ENCODE assay signal across 8 cellular contexts in the genomic region with DNA sequence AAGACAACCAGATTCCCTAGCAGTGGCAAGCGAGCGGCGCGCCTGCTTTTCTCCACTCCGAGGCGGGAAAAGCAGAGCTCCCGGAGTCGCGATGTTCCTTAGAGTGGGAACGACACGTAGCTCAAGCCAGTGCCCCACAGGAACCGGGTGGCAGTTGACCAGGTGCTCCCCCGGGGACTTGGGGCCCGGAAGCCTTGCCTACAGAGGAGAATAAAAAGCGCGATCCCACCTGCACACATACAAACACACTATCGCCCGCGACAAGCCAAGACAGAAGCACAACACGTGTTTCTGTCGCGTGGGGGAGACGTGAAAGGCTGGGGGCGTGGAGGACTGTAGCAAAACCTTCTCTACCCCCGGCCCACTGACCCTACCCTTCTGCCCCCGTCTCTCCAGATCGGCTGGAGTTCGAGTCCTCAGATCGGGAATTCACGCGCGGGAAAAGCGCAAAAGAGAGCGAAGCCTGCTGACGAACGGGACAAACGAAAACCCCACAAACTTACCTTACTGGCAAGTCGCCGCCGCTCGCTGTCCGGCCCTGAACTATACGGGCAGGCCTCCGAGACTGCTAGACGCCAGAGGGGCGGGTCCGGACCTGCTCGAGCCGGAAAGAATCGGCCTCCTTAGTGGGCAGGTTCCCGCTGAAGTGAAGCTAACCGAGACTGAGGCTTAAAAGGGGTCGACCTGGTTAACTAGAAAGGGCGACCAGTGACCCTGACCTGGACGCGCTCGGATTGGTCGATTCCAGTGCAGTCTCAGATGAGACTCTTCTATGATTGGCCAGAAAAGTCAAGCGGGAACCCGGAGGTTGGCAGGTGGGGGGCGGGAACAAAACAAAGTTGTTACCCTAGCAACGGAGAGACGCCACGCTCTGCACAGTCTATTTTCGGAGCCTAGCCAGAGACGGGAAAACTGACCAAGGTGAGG. TPM values are rescaled to one million over a fixed set of nuclear protein-coding genes. Genes with fewer than 3 reads are reported as not detected.
A peak's percentile ranks its signal among the peaks of the same experiment; 100 is the strongest.
DNase-seq lines count a peak whose midpoint lies in the region; ATAC-seq lines count a peak whose summit lies in the region.

A gene (plus strand): TSS at position 842 of the 927 bp plus-strand sequence. CDS start 6,265 bp downstream, outside the sequence.
A gene with protein sequence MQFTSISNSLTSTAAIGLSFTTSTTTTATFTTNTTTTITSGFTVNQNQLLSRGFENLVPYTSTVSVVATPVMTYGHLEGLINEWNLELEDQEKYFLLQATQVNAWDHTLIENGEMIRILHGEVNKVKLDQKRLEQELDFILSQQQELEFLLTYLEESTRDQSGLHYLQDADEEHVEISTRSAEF (minus strand): TSS at position 664 of the 927 bp plus-strand sequence. CDS start 31,287 bp downstream, outside the sequence.

- DNase-seq in NCI-H2171 treated with DMSO at 0.1 percent for 48 hours (lab: John Stamatoyannopoulos, UW) (peak; percentile 50), lung microvascular endothelial cell (ENCODE audit: low read depth in 2 of 2) (peak; percentile 5 to 36), cortex of kidney (lab: John Stamatoyannopoulos, UW) (no peak)
- peak; percentile 55 to 58 for DNase-seq in activated CD4-positive, alpha-beta T cell treated with anti-CD3 and anti-CD28 coated beads, Interleukin-2, amount 50 U/mL, for 4 hours
- DNase-seq in stimulated activated CD8-positive, alpha-beta memory T cell treated with anti-CD3 and anti-CD28 coated beads, Interleukin-12 subunit alpha, Interleukin-12 subunit beta, amount 100 ng/mL, for 4 hours (ENCODE audit: low read depth), result peak; percentile 27

- H3K9ac ChIP-seq in duodenal mucosa (ENCODE audit: low read depth in 1 of 2, low read length in 2 of 2), result peak within 1 kb of the TSS; percentile 60 to 65

- H3K9me3 ChIP-seq in duodenal mucosa (ENCODE audit: control insufficient read depth in 1 of 2, low read length in 2 of 2), result no peaks in the 10 kb centered on the region

- H3K4me1 ChIP-seq in duodenal mucosa (ENCODE audit: control insufficient read depth in 1 of 2, insufficient read depth in 2 of 2, low read length in 2 of 2), result no peaks in the 10 kb centered on the region

- no peak within 1 kb of the TSS for H3K27ac ChIP-seq in duodenal mucosa (ENCODE audit: low read depth, low read length)

- H3K36me3 ChIP-seq in duodenal mucosa (ENCODE audit: control insufficient read depth in 1 of 2, insufficient read depth in 2 of 2, low read length in 2 of 2), result no peaks in the 10 kb centered on the region

- no peaks in the 10 kb centered on the region for H3K27me3 ChIP-seq in duodenal mucosa (ENCODE audit: control insufficient read depth in 1 of 2, insufficient read depth in 2 of 2, low read length in 2 of 2)

- peak within 1 kb of the TSS; percentile 74 to 75 for H3K4me3 ChIP-seq in duodenal mucosa (ENCODE audit: low read depth in 1 of 2, low read length in 2 of 2)

- ATAC-seq in GM18520 (IDR thresholded peaks at IDR 0.05; ENCODE audit: unreplicated experiment) (peak; percentile 99), HG03064 (IDR thresholded peaks at IDR 0.05; ENCODE audit: low read depth, unreplicated experiment) (peak; percentile 90)

RNA-seq across cellular contexts. Expression of the first gene that starts in this region (rescaled TPM):
- total RNA-seq in lung microvascular endothelial cell, result not detected in 2 replicates

RNA-seq across cellular contexts. Expression of the second gene that starts in this region (rescaled TPM):
- total RNA-seq in lung microvascular endothelial cell, result not detected in 2 replicates

Comparison
In these comparisons a context has a peak if more than half of its experiments do, and no peak if none do; other contexts are left out.
1. Peak in DNase-seq in lung microvascular endothelial cell; RNA of the genes that start here not detected or under 1 TPM.